In genomic region chr5:3266861-3267260, GRCh38 we compare ENCODE assay signal across 9 cellular contexts.
"Had no signal": no experiment of that assay in that cellular context is flagged by ENCODE, and none has a peak within 500 bp of the region (broad histone marks: within the 10 kb centered on the region; RNA-seq: fewer than 3 reads in every experiment).

No MANE protein-coding gene starts in this region.

- H2AFZ ChIP-seq: GM23248 had no signal

- H3K36me3 ChIP-seq: HAP-1 had no signal

- H3K9ac ChIP-seq: GM23248 had no signal

- H3K27ac ChIP-seq: GM23248, HL-60 had no signal

- ATAC-seq: HCT116, HepG2 had no signal

- H3K4me3 ChIP-seq: GM23248, HAP-1 had no signal

- H3K9me3 ChIP-seq: HAP-1 had no signal

- H3K4me1 ChIP-seq: HAP-1 had no signal

- DNase-seq: GM23248, GOT3, H7, HFFc6, KBM-7 had no signal
